In genomic region chr1:36349839-36350238, GRCh38 we compare ENCODE assay signal across 8 cellular contexts. TPM values are rescaled to one million over a fixed set of nuclear protein-coding genes. Genes with fewer than 3 reads are reported as not detected.
DNase-seq lines count a peak whose midpoint lies in the region; ATAC-seq and TF ChIP-seq lines count a peak whose summit lies in the region.

No MANE protein-coding gene starts in this region.

- H3K9me3 Mint-ChIP-seq in glutamatergic neuron (ENCODE audit: unreplicated experiment), result peaks cover 13% of the 10 kb centered on the region

- H3K4me2 ChIP-seq in GM23248 (ENCODE audit: unreplicated experiment), result peak overlapping the region; percentile 90

- no peaks in the 10 kb centered on the region for H3K9me2 ChIP-seq in GM23248 (ENCODE audit: insufficient read depth)

- H3K4me3 ChIP-seq in GM23248, result no peak overlapping the region
- no peak overlapping the region for H3K4me3 ChIP-seq in adipocyte (ENCODE audit: low read length)
- no peak overlapping the region for H3K4me3 ChIP-seq in skeletal muscle tissue (ENCODE audit: low read length in 3 of 3)

- no peak overlapping the region for H3K4me3 Mint-ChIP-seq in glutamatergic neuron (ENCODE audit: unreplicated experiment)

- H3F3A ChIP-seq in GM23248 (ENCODE audit: insufficient read depth), result peaks cover 47% of the 10 kb centered on the region

- in situ Hi-C loops in GM23248 (cut with MboI), result no loop called here

- H3K4me1 Mint-ChIP-seq in glutamatergic neuron (ENCODE audit: low read depth, unreplicated experiment), result peaks cover 52% of the 10 kb centered on the region

- peaks cover 7% of the 10 kb centered on the region; the same call in 1 of the 2 replicates for H3K79me2 ChIP-seq in GM23248 (ENCODE audit: insufficient read depth)

- ATAC-seq in HG03039 (IDR thresholded peaks at IDR 0.05; ENCODE audit: unreplicated experiment) (no peak), GM18520 (IDR thresholded peaks at IDR 0.05; ENCODE audit: unreplicated experiment) (no peak)

- H3K27ac ChIP-seq in GM23248 (peak overlapping the region; percentile 98), skeletal muscle tissue (ENCODE audit: low read depth, low read length) (peak overlapping the region; percentile 55), caudate nucleus (ENCODE audit: low read depth, low read length) (no peak overlapping the region)

- H3K27ac Mint-ChIP-seq in glutamatergic neuron (ENCODE audit: unreplicated experiment), result peak overlapping the region; percentile 72

- H3K27me3 ChIP-seq in GM23248 (replicated peaks; ENCODE audit: insufficient read depth), result no peaks in the 10 kb centered on the region
- no peaks in the 10 kb centered on the region for H3K27me3 ChIP-seq in adipocyte (replicated peaks; ENCODE audit: control insufficient read depth, insufficient read depth, low read length)
- no peaks in the 10 kb centered on the region for H3K27me3 ChIP-seq in skeletal muscle tissue (ENCODE audit: control insufficient read depth in 3 of 3, insufficient read depth in 3 of 3, low read length in 3 of 3)

- TF ChIP-seq CTCF in glutamatergic neuron (IDR thresholded peaks at IDR 0.05; ENCODE audit: partially characterized antibody, unreplicated experiment), result no peak

- DNase-seq in GM23248, result peak; percentile 51
- no peak for DNase-seq in adipocyte (ENCODE audit: low read depth)
- no peak for DNase-seq in glutamatergic neuron
- no peak for DNase-seq in activated CD8-positive, alpha-beta memory T cell treated with anti-CD3 and anti-CD28 coated beads for 24 hours
- no peak for DNase-seq in caudate nucleus (lab: John Stamatoyannopoulos, UW)

- 24 to 31% methylated on average over 16 of the region's 16 CpGs for WGBS in GM23248 (ENCODE audit: low coverage in 1 of 2, low lambda C conversion rate in 2 of 2, missing lambda C conversion rate in 2 of 2), 2 experiments

- H3K27me3 Mint-ChIP-seq in glutamatergic neuron (ENCODE audit: unreplicated experiment), result peaks cover 8% of the 10 kb centered on the region

- H3K36me3 ChIP-seq in GM23248 (ENCODE audit: low read depth), result peaks cover 18% of the 10 kb centered on the region; the same call in 1 of the 2 replicates
- H3K36me3 ChIP-seq in adipocyte (ENCODE audit: control insufficient read depth, insufficient read depth, low read length, severe bottlenecking), result peaks cover 55% of the 10 kb centered on the region
- peaks cover 55 to 63% (median 59%) of the 10 kb centered on the region in 3 donors for H3K36me3 ChIP-seq in skeletal muscle tissue (ENCODE audit: control insufficient read depth in 3 of 3, insufficient read depth in 3 of 3, low read length in 3 of 3)

- peak overlapping the region; percentile 82 for H3K9ac ChIP-seq in GM23248
- peak overlapping the region; percentile 75 for H3K9ac ChIP-seq in adipocyte (ENCODE audit: low read length)
- peak overlapping the region in 1 of 3 donors; percentile 54 for H3K9ac ChIP-seq in skeletal muscle tissue (ENCODE audit: low read depth in 1 of 3, low read length in 3 of 3)

- H3K9me3 ChIP-seq in GM23248 (ENCODE audit: low read depth) (no peaks in the 10 kb centered on the region), adipocyte (ENCODE audit: control insufficient read depth, low read length) (no peaks in the 10 kb centered on the region), skeletal muscle tissue (ENCODE audit: control insufficient read depth in 3 of 3, low read length in 3 of 3) (no peaks in the 10 kb centered on the region)

- no peaks in the 10 kb centered on the region for H3K36me3 Mint-ChIP-seq in glutamatergic neuron (ENCODE audit: unreplicated experiment)

- no peak overlapping the region for H2AFZ ChIP-seq in GM23248

- H3K4me1 ChIP-seq in GM23248 (ENCODE audit: insufficient read depth) (peaks cover 48% of the 10 kb centered on the region), adipocyte (ENCODE audit: control insufficient read depth, insufficient read depth, low read length) (peaks cover 44% of the 10 kb centered on the region), skeletal muscle tissue (ENCODE audit: control insufficient read depth in 3 of 3, insufficient read depth in 3 of 3, low read length in 3 of 3) (peaks cover 34 to 46% (median 45%) of the 10 kb centered on the region in 3 donors)

- no peaks in the 10 kb centered on the region for H4K20me1 ChIP-seq in GM23248 (ENCODE audit: insufficient read depth)

RNA-seq across cellular contexts. Expression of gene EVA1B, which starts 26.4 kb away (rescaled TPM):
- 294 and 328 TPM in 2 replicates for total RNA-seq in GM23248 (2014; rRNA removed; shearing (Covaris generic))
- 95.0 and 111 TPM in 2 replicates for polyA plus RNA-seq in GM23248 (2016; fragmentation: Nextera tagmentation; extraction: Ambion mirVana)
- 1.5 TPM for total RNA-seq in glutamatergic neuron (ENCODE audit: unreplicated experiment)
- total RNA-seq in skeletal muscle tissue, result 40.7 TPM

RNA-seq across cellular contexts. Expression of gene STK40, which starts 35.9 kb away (rescaled TPM):
- total RNA-seq in GM23248 (2014; rRNA removed; shearing (Covaris generic)), result 11.1 and 16.4 TPM in 2 replicates
- polyA plus RNA-seq in GM23248 (2016; fragmentation: Nextera tagmentation; extraction: Ambion mirVana), result 15.3 and 16.2 TPM in 2 replicates
- total RNA-seq in glutamatergic neuron (ENCODE audit: unreplicated experiment) (52.9 TPM), skeletal muscle tissue (11.0 TPM)

RNA-seq across cellular contexts. Expression of gene SH3D21, which starts 43.7 kb away (rescaled TPM):
- total RNA-seq in GM23248 (2014; rRNA removed; shearing (Covaris generic)), result 5.6 and 14.4 TPM in 2 replicates
- polyA plus RNA-seq in GM23248 (2016; fragmentation: Nextera tagmentation; extraction: Ambion mirVana), result 1.1 and 1.8 TPM in 2 replicates
- total RNA-seq in glutamatergic neuron (ENCODE audit: unreplicated experiment) (11.8 TPM), skeletal muscle tissue (0.52 TPM)

RNA-seq across cellular contexts. Expression of gene LSM10, which starts 47.9 kb away (rescaled TPM):
- total RNA-seq in GM23248 (2014; rRNA removed; shearing (Covaris generic)), result 4.6 and 10.4 TPM in 2 replicates
- 72.5 and 80.2 TPM in 2 replicates for polyA plus RNA-seq in GM23248 (2016; fragmentation: Nextera tagmentation; extraction: Ambion mirVana)
- total RNA-seq in glutamatergic neuron (ENCODE audit: unreplicated experiment) (44.4 TPM), skeletal muscle tissue (4.2 TPM)

Comparison
In these comparisons a context has a peak if more than half of its experiments do, and no peak if none do; other contexts are left out.
1. RNA of gene EVA1B, which starts 26.4 kb away (total RNA-seq): 294 to 328 TPM in GM23248 and 40.7 TPM in skeletal muscle tissue (single experiment); 1.5 TPM in glutamatergic neuron (single experiment); every median in the first group is over 10 times any median in the second.